Comparison of ENCODE assay signal across 17 cellular contexts in genomic region chr10:117130862-117131389, GRCh38. TPM values are rescaled to one million over a fixed set of nuclear protein-coding genes. Genes with fewer than 3 reads are reported as not detected.
DNase-seq lines count a peak whose midpoint lies in the region; ATAC-seq, FAIRE-seq and TF ChIP-seq lines count a peak whose summit lies in the region.
"Had no signal": no experiment of that assay in that cellular context is flagged by ENCODE, and none has a peak within 500 bp of the region (broad histone marks: within the 10 kb centered on the region; RNA-seq: fewer than 3 reads in every experiment).

No MANE protein-coding gene starts in this region.

- peaks cover 75% of the 10 kb centered on the region for H3K27me3 Mint-ChIP-seq in astrocyte (ENCODE audit: low read depth, unreplicated experiment)
- peaks cover 91% of the 10 kb centered on the region for H3K27me3 Mint-ChIP-seq in stimulated activated naive CD8-positive, alpha-beta T cell treated with anti-CD3 and anti-CD28 coated beads, Interleukin-15, amount 100 ng/mL, for 72 hours

- no peak overlapping the region for H3K9ac ChIP-seq in astrocyte (ENCODE audit: low read length)

- no peak for FAIRE-seq in astrocyte (lab: Jason Lieb, UNC)
- FAIRE-seq: bronchial epithelial cell had no signal

- H4K20me1 ChIP-seq in astrocyte (ENCODE audit: insufficient read depth, low read length) = peaks cover 3% of the 10 kb centered on the region

- no peak for TF ChIP-seq CTCF in heart left ventricle (IDR thresholded peaks at IDR 0.05)
- TF ChIP-seq CTCF in heart right ventricle (IDR thresholded peaks at IDR 0.05) = no peak
- no peak for TF ChIP-seq CTCF in astrocyte (IDR thresholded peaks at IDR 0.05; ENCODE audit: insufficient read depth, low read depth, low read length)
- TF ChIP-seq CTCF in lower lobe of right lung (IDR thresholded peaks at IDR 0.05) = no peak

- no peak for ATAC-seq in heart left ventricle
- ATAC-seq in heart right ventricle = no peak
- no peak for ATAC-seq in lower lobe of right lung
- ATAC-seq in stimulated activated naive CD8-positive, alpha-beta T cell treated with anti-CD3 and anti-CD28 coated beads, Interleukin-15, amount 100 ng/mL, for 72 hours = no peak

- H3K27me3 ChIP-seq in heart left ventricle = peaks cover 52 to 98% (median 81%) of the 10 kb centered on the region in 9 donors
- H3K27me3 ChIP-seq in heart right ventricle = peaks cover 27 to 96% (median 95%) of the 10 kb centered on the region in 7 donors
- peaks cover 69% of the 10 kb centered on the region for H3K27me3 ChIP-seq in astrocyte (ENCODE audit: insufficient read depth, low read length)
- H3K27me3 ChIP-seq in lower lobe of right lung (ENCODE audit: low read depth) = peaks cover 88% of the 10 kb centered on the region

- peak overlapping the region; percentile 18 for H3K4me3 Mint-ChIP-seq in astrocyte (ENCODE audit: unreplicated experiment)
- H3K4me3 Mint-ChIP-seq in stimulated activated naive CD8-positive, alpha-beta T cell treated with anti-CD3 and anti-CD28 coated beads, Interleukin-15, amount 100 ng/mL, for 72 hours = peak overlapping the region; percentile 25 to 54

- peak overlapping the region in 8 of 12 donors; percentile 5 to 36 (median 18) for H3K4me3 ChIP-seq in heart left ventricle
- H3K4me3 ChIP-seq in heart right ventricle = peak overlapping the region in 5 of 10 donors; percentile 11 to 24 (median 18)
- H3K4me3 ChIP-seq in astrocyte (ENCODE audit: insufficient read depth, low read depth, low read length) = no peak overlapping the region
- H3K4me3 ChIP-seq in lower lobe of right lung = peak overlapping the region; percentile 4
- H3K4me3 ChIP-seq: PC-9, uterus had no signal

- peak overlapping the region; percentile 50 for H2AFZ ChIP-seq in astrocyte (ENCODE audit: low read depth, low read length)
- H2AFZ ChIP-seq: PC-9 had no signal

- H3K4me1 ChIP-seq in heart left ventricle (peaks cover 0 to 35% (median 14%) of the 10 kb centered on the region in 12 donors), heart right ventricle (peaks cover 8 to 38% (median 33%) of the 10 kb centered on the region in 9 donors), astrocyte (ENCODE audit: insufficient read depth, low read length) (peaks cover 18% of the 10 kb centered on the region), lower lobe of right lung (peaks cover 33% of the 10 kb centered on the region)

- WGBS in heart left ventricle, 4 donors = 15 to 25% (median 17%) methylated on average over 8 of the region's 8 CpGs
- 8 to 29% methylated on average over 8 of the region's 8 CpGs for WGBS in heart right ventricle, 2 donors

- no peaks in the 10 kb centered on the region for H3K36me3 ChIP-seq in heart left ventricle
- no peaks in the 10 kb centered on the region for H3K36me3 ChIP-seq in heart right ventricle
- no peaks in the 10 kb centered on the region for H3K36me3 ChIP-seq in astrocyte (ENCODE audit: insufficient read depth, low read length)
- H3K36me3 ChIP-seq in lower lobe of right lung = no peaks in the 10 kb centered on the region
- H3K36me3 ChIP-seq: uterus had no signal

- H3K27ac Mint-ChIP-seq in astrocyte (ENCODE audit: unreplicated experiment) = peak overlapping the region; percentile 34
- no peak overlapping the region for H3K27ac Mint-ChIP-seq in stimulated activated naive CD8-positive, alpha-beta T cell treated with anti-CD3 and anti-CD28 coated beads, Interleukin-15, amount 100 ng/mL, for 72 hours
- H3K27ac Mint-ChIP-seq: IgD-negative memory B cell had no signal

- H3K36me3 Mint-ChIP-seq in astrocyte (ENCODE audit: low read depth, unreplicated experiment) = peaks cover 3% of the 10 kb centered on the region
- H3K36me3 Mint-ChIP-seq: IgD-negative memory B cell had no signal

- no peak for DNase-seq in heart left ventricle
- DNase-seq in heart right ventricle = no peak
- no peak for DNase-seq in astrocyte (ENCODE audit: low read depth)
- no peak for DNase-seq in lower lobe of right lung
- no peak for DNase-seq in stimulated activated naive CD8-positive, alpha-beta T cell treated with anti-CD3 and anti-CD28 coated beads, Interleukin-15, amount 100 ng/mL, for 72 hours
- DNase-seq in HuH-7 (ENCODE audit: low spot score) = no peak
- no peak for DNase-seq in NCI-H1694 (lab: John Stamatoyannopoulos, UW)
- no peak for DNase-seq in AG20443 (ENCODE audit: low spot score)
- DNase-seq: DMS79, NCI-H446 treated with DMSO at 0.1 percent for 48 hours, PC-9, SW 1271, uterus had no signal

- no peaks in the 10 kb centered on the region for H3K9me3 ChIP-seq in heart left ventricle
- no peaks in the 10 kb centered on the region for H3K9me3 ChIP-seq in heart right ventricle
- H3K9me3 ChIP-seq in astrocyte (ENCODE audit: insufficient read depth, low read depth, low read length) = no peaks in the 10 kb centered on the region
- no peaks in the 10 kb centered on the region for H3K9me3 ChIP-seq in lower lobe of right lung
- H3K9me3 ChIP-seq: uterus had no signal

- H3K79me2 ChIP-seq in astrocyte (ENCODE audit: insufficient read depth, low read length) = no peaks in the 10 kb centered on the region

- H3K27ac ChIP-seq in heart left ventricle (no peak overlapping the region), heart right ventricle (no peak overlapping the region), astrocyte (ENCODE audit: low read depth, low read length) (no peak overlapping the region), lower lobe of right lung (no peak overlapping the region)
- H3K27ac ChIP-seq: PC-9, uterus had no signal

- no peak for TF ChIP-seq POLR2A in heart left ventricle (IDR thresholded peaks at IDR 0.05)

- peaks cover 7% of the 10 kb centered on the region for H3K4me1 Mint-ChIP-seq in astrocyte (ENCODE audit: low read depth, unreplicated experiment)
- H3K4me1 Mint-ChIP-seq in stimulated activated naive CD8-positive, alpha-beta T cell treated with anti-CD3 and anti-CD28 coated beads, Interleukin-15, amount 100 ng/mL, for 72 hours = peaks cover 45% of the 10 kb centered on the region

- H3K4me2 ChIP-seq in astrocyte (ENCODE audit: low read length) = peak overlapping the region; percentile 72
- H3K4me2 ChIP-seq: PC-9 had no signal

- peaks cover 6% of the 10 kb centered on the region for H3K9me3 Mint-ChIP-seq in astrocyte (ENCODE audit: unreplicated experiment)
- no peaks in the 10 kb centered on the region for H3K9me3 Mint-ChIP-seq in stimulated activated naive CD8-positive, alpha-beta T cell treated with anti-CD3 and anti-CD28 coated beads, Interleukin-15, amount 100 ng/mL, for 72 hours

- intact Hi-C loops in heart left ventricle (cut with DNase I) = no loop called here
- intact Hi-C loops in heart right ventricle (cut with DNase I) = no loop called here
- intact Hi-C loops in lower lobe of right lung (cut with DNase I) = no loop called here

RNA-seq across cellular contexts. Expression of gene VAX1, which starts 7.1 kb away (rescaled TPM):
- total RNA-seq in heart left ventricle = not detected
- not detected for polyA plus RNA-seq in heart left ventricle
- total RNA-seq in heart right ventricle = not detected
- not detected for polyA plus RNA-seq in heart right ventricle
- 0.34 and 0.62 TPM in 2 replicates for total RNA-seq in astrocyte
- not detected for total RNA-seq in lower lobe of right lung
- total RNA-seq: bronchial epithelial cell, glomerular endothelial cell, lung microvascular endothelial cell, PC-9, uterus had no signal
- polyA plus RNA-seq: IgD-negative memory B cell had no signal
